In the genomic region with DNA sequence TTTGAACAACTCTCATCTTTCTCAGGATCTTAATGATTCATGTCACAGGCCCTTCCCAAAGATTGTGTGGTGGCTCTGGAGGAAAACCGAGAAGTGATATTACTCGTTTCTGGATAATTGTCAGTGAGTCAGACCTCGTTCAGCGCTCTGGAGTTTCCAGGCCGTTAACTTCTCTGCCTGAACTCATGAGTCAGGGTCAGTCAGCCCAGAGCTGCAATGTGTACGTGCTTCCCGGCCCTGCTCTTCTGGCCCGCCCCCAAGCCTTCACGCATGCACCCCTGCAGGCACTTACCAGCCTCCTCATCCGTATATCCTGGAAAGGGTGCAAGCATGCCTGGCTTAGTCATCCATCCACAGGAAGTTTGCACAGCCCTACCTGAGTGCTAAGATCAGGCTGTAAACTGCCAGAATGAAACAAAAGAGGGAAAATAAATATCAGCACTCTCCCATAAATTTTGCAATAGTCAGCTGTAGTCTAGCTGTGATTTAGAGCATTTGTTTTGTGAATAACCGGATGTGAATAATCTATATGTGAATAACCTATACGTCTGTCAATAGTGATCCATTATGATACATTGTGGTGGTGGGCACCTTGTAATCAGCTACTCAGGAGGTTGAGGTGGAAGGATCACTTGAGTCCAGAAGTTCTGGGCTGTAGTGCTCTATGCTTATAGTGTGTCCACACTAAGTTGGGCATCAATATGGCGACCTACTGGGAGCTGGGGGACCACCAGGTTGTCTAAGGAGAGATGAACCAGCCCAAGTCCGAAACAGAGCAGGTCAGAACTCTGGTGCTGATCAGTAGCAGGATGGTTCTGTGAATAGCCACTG, we compare ENCODE assay signal across 1 cellular context.
TF ChIP-seq lines count a peak whose summit lies in the region.

No MANE protein-coding gene starts in this region.

TF ChIP-seq in K562, 482 proteins besides CTCF, POLR2A, EP300 and RAD21 (continued from another document and continues in another):
- TF ChIP-seq, protein P1, sequence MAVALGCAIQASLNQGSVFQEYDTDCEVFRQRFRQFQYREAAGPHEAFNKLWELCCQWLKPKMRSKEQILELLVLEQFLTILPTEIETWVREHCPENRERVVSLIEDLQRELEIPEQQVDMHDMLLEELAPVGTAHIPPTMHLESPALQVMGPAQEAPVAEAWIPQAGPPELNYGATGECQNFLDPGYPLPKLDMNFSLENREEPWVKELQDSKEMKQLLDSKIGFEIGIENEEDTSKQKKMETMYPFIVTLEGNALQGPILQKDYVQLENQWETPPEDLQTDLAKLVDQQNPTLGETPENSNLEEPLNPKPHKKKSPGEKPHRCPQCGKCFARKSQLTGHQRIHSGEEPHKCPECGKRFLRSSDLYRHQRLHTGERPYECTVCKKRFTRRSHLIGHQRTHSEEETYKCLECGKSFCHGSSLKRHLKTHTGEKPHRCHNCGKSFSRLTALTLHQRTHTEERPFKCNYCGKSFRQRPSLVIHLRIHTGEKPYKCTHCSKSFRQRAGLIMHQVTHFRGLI (CRISPR knock-in tag; IDR thresholded peaks at IDR 0.05): no peak
- TF ChIP-seq RBM14 (IDR thresholded peaks at IDR 0.05; ENCODE audit: borderline replicate concordance, insufficient read depth, low read depth, low read length) (no peak), HIVEP1 (CRISPR knock-in tag; IDR thresholded peaks at IDR 0.05) (no peak), RBM25 (IDR thresholded peaks at IDR 0.05; ENCODE audit: low read depth, low read length, severe bottlenecking) (no peak), BRF2 (IDR thresholded peaks at IDR 0.05; ENCODE audit: borderline replicate concordance, insufficient read depth, insufficient read length) (no peak), YBX1 (IDR thresholded peaks at IDR 0.05) (no peak), E2F3 (CRISPR knock-in tag; IDR thresholded peaks at IDR 0.05) (no peak), ZBTB2 (IDR thresholded peaks at IDR 0.05) (peak; percentile 37; the same call in 1 of the 2 replicates), ARID2 (IDR thresholded peaks at IDR 0.05) (no peak), TRIM28 (IDR thresholded peaks at IDR 0.05) (0 out of 2 replicates have a peak, but pooled peaks have one; percentile 22), SOX6 (IDR thresholded peaks at IDR 0.05) (peak; percentile 64), MYNN (IDR thresholded peaks at IDR 0.05) (no peak), MYNN (CRISPR knock-in tag; IDR thresholded peaks at IDR 0.05) (no peak), ZNF79 (CRISPR knock-in tag; IDR thresholded peaks at IDR 0.05; ENCODE audit: low read depth) (no peak), STAG1 (CRISPR knock-in tag; IDR thresholded peaks at IDR 0.05; ENCODE audit: borderline replicate concordance) (no peak), ZNF175 (CRISPR knock-in tag; IDR thresholded peaks at IDR 0.05; ENCODE audit: low read depth) (no peak), ZBTB49 (CRISPR knock-in tag; IDR thresholded peaks at IDR 0.05; ENCODE audit: borderline replicate concordance) (no peak), CBX1 (IDR thresholded peaks at IDR 0.05; ENCODE audit: low read depth) (no peak), BRF1 (IDR thresholded peaks at IDR 0.05; ENCODE audit: borderline replicate concordance, extremely low read depth, insufficient read length) (no peak), CHD2 (IDR thresholded peaks at IDR 0.05; ENCODE audit: low read depth, low read length) (no peak), DEAF1 (CRISPR knock-in tag; IDR thresholded peaks at IDR 0.05) (no peak), PML (IDR thresholded peaks at IDR 0.05; ENCODE audit: low read length) (no peak), GTF2A2 (tag; IDR thresholded peaks at IDR 0.05) (no peak), ARNT (IDR thresholded peaks at IDR 0.05) (peak; percentile 83 to 100; a peak in 3 of 4 replicates), CC2D1A (IDR thresholded peaks at IDR 0.05) (no peak), NR2C1 (IDR thresholded peaks at IDR 0.05) (no peak), NR2C1 (tag; IDR thresholded peaks at IDR 0.05) (peak; percentile 23; the same call in 1 of the 2 replicates), TCFL5 (CRISPR knock-in tag; conservative IDR thresholded peaks at IDR 0.05) (no peak), FOXA3 (CRISPR knock-in tag; conservative IDR thresholded peaks at IDR 0.05 in 1 of 2, IDR thresholded peaks at IDR 0.05 in 1 of 2) (no peak), ZNF212 (CRISPR knock-in tag; IDR thresholded peaks at IDR 0.05) (no peak), CTBP1 (IDR thresholded peaks at IDR 0.05; ENCODE audit: borderline replicate concordance) (peak; percentile 71; the same call in 1 of the 2 replicates), ZNF165 (CRISPR knock-in tag; IDR thresholded peaks at IDR 0.05; ENCODE audit: borderline replicate concordance) (no peak), GMEB1 (CRISPR knock-in tag; IDR thresholded peaks at IDR 0.05) (no peak), TCF3 (CRISPR knock-in tag; IDR thresholded peaks at IDR 0.05) (no peak; the same call in 1 of the 2 replicates), SAP30 (IDR thresholded peaks at IDR 0.05; ENCODE audit: borderline replicate concordance, insufficient read depth, low read depth, low read length, poor library complexity, severe bottlenecking) (no peak), BMI1 (IDR thresholded peaks at IDR 0.05; ENCODE audit: low read length) (no peak), ZEB2 (IDR thresholded peaks at IDR 0.05) (peak; percentile 46; the same call in 1 of the 2 replicates), LARP7 (IDR thresholded peaks at IDR 0.05) (no peak), CBFA2T2 (conservative IDR thresholded peaks at IDR 0.05) (no peak), DMBX1 (CRISPR knock-in tag; IDR thresholded peaks at IDR 0.05; ENCODE audit: borderline replicate concordance) (no peak), SREBF1 (IDR thresholded peaks at IDR 0.05; ENCODE audit: borderline replicate concordance, low read depth, low read length) (0 out of 2 replicates have a peak, but pooled peaks have one; percentile 27), GATA2 (CRISPR knock-in tag; IDR thresholded peaks at IDR 0.05) (peak; percentile 48; the same call in 1 of the 2 replicates)
- TF ChIP-seq, protein P2, sequence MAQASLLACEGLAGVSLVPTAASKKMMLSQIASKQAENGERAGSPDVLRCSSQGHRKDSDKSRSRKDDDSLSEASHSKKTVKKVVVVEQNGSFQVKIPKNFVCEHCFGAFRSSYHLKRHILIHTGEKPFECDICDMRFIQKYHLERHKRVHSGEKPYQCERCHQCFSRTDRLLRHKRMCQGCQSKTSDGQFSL (CRISPR knock-in tag; IDR thresholded peaks at IDR 0.05): no peak
- TF ChIP-seq, protein P2 (tag; IDR thresholded peaks at IDR 0.05): no peak
- TF ChIP-seq, protein P3, sequence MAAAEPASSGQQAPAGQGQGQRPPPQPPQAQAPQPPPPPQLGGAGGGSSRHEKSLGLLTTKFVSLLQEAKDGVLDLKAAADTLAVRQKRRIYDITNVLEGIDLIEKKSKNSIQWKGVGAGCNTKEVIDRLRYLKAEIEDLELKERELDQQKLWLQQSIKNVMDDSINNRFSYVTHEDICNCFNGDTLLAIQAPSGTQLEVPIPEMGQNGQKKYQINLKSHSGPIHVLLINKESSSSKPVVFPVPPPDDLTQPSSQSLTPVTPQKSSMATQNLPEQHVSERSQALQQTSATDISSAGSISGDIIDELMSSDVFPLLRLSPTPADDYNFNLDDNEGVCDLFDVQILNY (CRISPR knock-in tag; IDR thresholded peaks at IDR 0.05): no peak
- TF ChIP-seq, protein P4, sequence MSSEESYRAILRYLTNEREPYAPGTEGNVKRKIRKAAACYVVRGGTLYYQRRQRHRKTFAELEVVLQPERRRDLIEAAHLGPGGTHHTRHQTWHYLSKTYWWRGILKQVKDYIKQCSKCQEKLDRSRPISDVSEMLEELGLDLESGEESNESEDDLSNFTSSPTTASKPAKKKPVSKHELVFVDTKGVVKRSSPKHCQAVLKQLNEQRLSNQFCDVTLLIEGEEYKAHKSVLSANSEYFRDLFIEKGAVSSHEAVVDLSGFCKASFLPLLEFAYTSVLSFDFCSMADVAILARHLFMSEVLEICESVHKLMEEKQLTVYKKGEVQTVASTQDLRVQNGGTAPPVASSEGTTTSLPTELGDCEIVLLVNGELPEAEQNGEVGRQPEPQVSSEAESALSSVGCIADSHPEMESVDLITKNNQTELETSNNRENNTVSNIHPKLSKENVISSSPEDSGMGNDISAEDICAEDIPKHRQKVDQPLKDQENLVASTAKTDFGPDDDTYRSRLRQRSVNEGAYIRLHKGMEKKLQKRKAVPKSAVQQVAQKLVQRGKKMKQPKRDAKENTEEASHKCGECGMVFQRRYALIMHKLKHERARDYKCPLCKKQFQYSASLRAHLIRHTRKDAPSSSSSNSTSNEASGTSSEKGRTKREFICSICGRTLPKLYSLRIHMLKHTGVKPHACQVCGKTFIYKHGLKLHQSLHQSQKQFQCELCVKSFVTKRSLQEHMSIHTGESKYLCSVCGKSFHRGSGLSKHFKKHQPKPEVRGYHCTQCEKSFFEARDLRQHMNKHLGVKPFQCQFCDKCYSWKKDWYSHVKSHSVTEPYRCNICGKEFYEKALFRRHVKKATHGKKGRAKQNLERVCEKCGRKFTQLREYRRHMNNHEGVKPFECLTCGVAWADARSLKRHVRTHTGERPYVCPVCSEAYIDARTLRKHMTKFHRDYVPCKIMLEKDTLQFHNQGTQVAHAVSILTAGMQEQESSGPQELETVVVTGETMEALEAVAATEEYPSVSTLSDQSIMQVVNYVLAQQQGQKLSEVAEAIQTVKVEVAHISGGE (CRISPR knock-in tag; IDR thresholded peaks at IDR 0.05): no peak
- TF ChIP-seq, protein P5, sequence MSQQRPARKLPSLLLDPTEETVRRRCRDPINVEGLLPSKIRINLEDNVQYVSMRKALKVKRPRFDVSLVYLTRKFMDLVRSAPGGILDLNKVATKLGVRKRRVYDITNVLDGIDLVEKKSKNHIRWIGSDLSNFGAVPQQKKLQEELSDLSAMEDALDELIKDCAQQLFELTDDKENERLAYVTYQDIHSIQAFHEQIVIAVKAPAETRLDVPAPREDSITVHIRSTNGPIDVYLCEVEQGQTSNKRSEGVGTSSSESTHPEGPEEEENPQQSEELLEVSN (IDR thresholded peaks at IDR 0.05; ENCODE audit: borderline replicate concordance in 1 of 2, extremely low read depth in 1 of 2, insufficient read depth in 1 of 2, insufficient read length in 1 of 2, low read depth in 1 of 2, low read length in 1 of 2, poor library complexity in 1 of 2, severe bottlenecking in 1 of 2): no peak
